In genomic region chr3:182135056-182135455, GRCh38 we compare ENCODE assay signal across 16 cellular contexts.
A peak's percentile ranks its signal among the peaks of the same experiment; 100 is the strongest.
DNase-seq lines count a peak whose midpoint lies in the region; ATAC-seq and TF ChIP-seq lines count a peak whose summit lies in the region.
"Had no signal": no experiment of that assay in that cellular context is flagged by ENCODE, and none has a peak within 500 bp of the region (broad histone marks: within the 10 kb centered on the region; RNA-seq: fewer than 3 reads in every experiment).

No MANE protein-coding gene starts in this region.

- H3K4me2 ChIP-seq in OCI-LY7 (ENCODE audit: low read length) (no peak overlapping the region), osteoblast (ENCODE audit: insufficient read depth, low read length) (no peak overlapping the region)
- H3K4me2 ChIP-seq: GM23338 had no signal

- no peaks in the 10 kb centered on the region for H3K27me3 Mint-ChIP-seq in T-cell
- H3K27me3 Mint-ChIP-seq: CD4-positive, CD25-positive, alpha-beta regulatory T cell had no signal

- BruUV-seq in OCI-LY7 (replicated peaks; lab: Mats Ljungman, UMichigan) = no TSS peak

- ATAC-seq in T-cell (replicated peaks in 1 of 4) = no peak
- ATAC-seq in HG03025 (IDR thresholded peaks at IDR 0.05; ENCODE audit: low FRiP score, unreplicated experiment) = no peak
- ATAC-seq: CD8-positive, alpha-beta T cell; GM23338; HCT116 had no signal

- no peak overlapping the region for H3K4me3 Mint-ChIP-seq in T-cell
- H3K4me3 Mint-ChIP-seq: CD4-positive, CD25-positive, alpha-beta regulatory T cell; CD8-positive, alpha-beta T cell; GM23338; H9 had no signal

- no peak overlapping the region for H3K27ac Mint-ChIP-seq in T-cell
- H3K27ac Mint-ChIP-seq: CD4-positive, CD25-positive, alpha-beta regulatory T cell; CD8-positive, alpha-beta T cell; GM23338; H9 had no signal

- H3K27ac ChIP-seq in OCI-LY7 (ENCODE audit: low read depth, low read length, poor library complexity, severe bottlenecking) (no peak overlapping the region), osteoblast (ENCODE audit: low read depth, low read length) (no peak overlapping the region)
- H3K27ac ChIP-seq: C4-2B had no signal

- no peaks in the 10 kb centered on the region for H3K36me3 ChIP-seq in OCI-LY7 (ENCODE audit: insufficient read depth, low read length)
- H3K36me3 ChIP-seq in osteoblast (ENCODE audit: insufficient read depth, low read length) = no peaks in the 10 kb centered on the region

- CTCF ChIA-PET in OCI-LY7 (lab: Charles Lee; ENCODE audit: unreplicated experiment) (no interaction called here), T-cell (lab: Charles Lee) (no interaction called here)

- intact Hi-C loops in OCI-LY7 (cut with micrococcal nuclease; ENCODE audit: unreplicated experiment) = no loop called here

- H3K4me1 ChIP-seq in OCI-LY7 (ENCODE audit: insufficient read depth, low read length, poor library complexity, severe bottlenecking) (peaks cover 9% of the 10 kb centered on the region), osteoblast (ENCODE audit: insufficient read depth, low read length) (no peaks in the 10 kb centered on the region)

- H3K4me1 Mint-ChIP-seq in T-cell = no peaks in the 10 kb centered on the region
- H3K4me1 Mint-ChIP-seq: CD4-positive, CD25-positive, alpha-beta regulatory T cell had no signal

- H4K20me1 ChIP-seq in OCI-LY7 (ENCODE audit: insufficient read depth, low read length) (no peaks in the 10 kb centered on the region), osteoblast (ENCODE audit: insufficient read depth, low read length) (no peaks in the 10 kb centered on the region)

- H3K9me2 ChIP-seq in OCI-LY7 (ENCODE audit: insufficient read depth, low read length) = no peaks in the 10 kb centered on the region

- TF ChIP-seq CTCF in OCI-LY7 (conservative IDR thresholded peaks at IDR 0.05; ENCODE audit: low read length) (no peak), epithelial cell of proximal tubule (conservative IDR thresholded peaks at IDR 0.05; ENCODE audit: low read depth, low read length) (no peak), osteoblast (IDR thresholded peaks at IDR 0.05; ENCODE audit: extremely low read depth, low read depth, low read length) (no peak)

- H3K36me3 Mint-ChIP-seq in T-cell = no peaks in the 10 kb centered on the region
- H3K36me3 Mint-ChIP-seq: CD4-positive, CD25-positive, alpha-beta regulatory T cell; CD8-positive, alpha-beta T cell had no signal

- H2AFZ ChIP-seq in OCI-LY7 (ENCODE audit: low read length) = peak overlapping the region; percentile 18; the same call in 1 of the 2 replicates
- H2AFZ ChIP-seq in osteoblast (ENCODE audit: low read length) = no peak overlapping the region
- H2AFZ ChIP-seq: GM23338 had no signal

- POLR2A ChIA-PET in OCI-LY7 (lab: Charles Lee) (no interaction called here), T-cell (lab: Charles Lee) (no interaction called here)

- no peaks in the 10 kb centered on the region for H3K27me3 ChIP-seq in osteoblast (ENCODE audit: insufficient read depth, low read length)

- no peaks in the 10 kb centered on the region for H3K9me3 Mint-ChIP-seq in T-cell
- H3K9me3 Mint-ChIP-seq: CD8-positive, alpha-beta T cell; GM23338; H9 had no signal

- H3K79me2 ChIP-seq in OCI-LY7 (ENCODE audit: insufficient read depth, low read depth, low read length) (no peaks in the 10 kb centered on the region), osteoblast (ENCODE audit: insufficient read depth, low read length) (no peaks in the 10 kb centered on the region)

- no peak overlapping the region for H3K4me3 ChIP-seq in OCI-LY7 (ENCODE audit: low read depth, low read length, poor library complexity, severe bottlenecking)
- no peak overlapping the region for H3K4me3 ChIP-seq in epithelial cell of proximal tubule (ENCODE audit: low read depth, low read length)
- H3K4me3 ChIP-seq in osteoblast (ENCODE audit: insufficient read depth, low read length) = no peak overlapping the region
- H3K4me3 ChIP-seq: GM23338 had no signal

- DNase-seq in OCI-LY7 (ENCODE audit: low spot score) = no peak
- DNase-seq in epithelial cell of proximal tubule (ENCODE audit: low read depth) = peak; percentile 74
- DNase-seq in osteoblast (ENCODE audit: insufficient read length, low spot score, missing footprints) = peak; percentile 1
- DNase-seq in T-cell = no peak
- DNase-seq in C1 segment of cervical spinal cord (lab: John Stamatoyannopoulos, UW) = no peak
- DNase-seq: Caco-2; CD4-positive, CD25-positive, alpha-beta regulatory T cell; CD8-positive, alpha-beta T cell; DMS153; DMS79 treated with DMSO at 0.1 percent for 48 hours; GF-D8; H9 had no signal

- H3K9me3 ChIP-seq in OCI-LY7 (ENCODE audit: low read length) = no peaks in the 10 kb centered on the region
- H3K9me3 ChIP-seq in osteoblast (ENCODE audit: low read depth, low read length) = no peaks in the 10 kb centered on the region
- H3K9me3 ChIP-seq: Caco-2 had no signal

Comparison
In these comparisons a context has a peak if more than half of its experiments do, and no peak if none do; other contexts are left out.
1. DNase-seq: peak in epithelial cell of proximal tubule (single experiment) and osteoblast (single experiment); none in OCI-LY7 (single experiment), T-cell (0 of 34) and C1 segment of cervical spinal cord (0 of 14).